Comparison of ENCODE assay signal across 29 cellular contexts in genomic region chr10:123689880-123690279, GRCh38. TPM values are rescaled to one million over a fixed set of nuclear protein-coding genes. Genes with fewer than 3 reads are reported as not detected.
"Had no signal": no experiment of that assay in that cellular context is flagged by ENCODE, and none has a peak within 500 bp of the region (broad histone marks: within the 10 kb centered on the region; RNA-seq: fewer than 3 reads in every experiment).

No MANE protein-coding gene starts in this region.

- H3K36me3 ChIP-seq: left ventricle myocardium inferior, ovary, prostate gland, sigmoid colon, spleen, suprapubic skin, tibial artery, upper lobe of right lung had no signal

- ATAC-seq: left colon; mucosa of descending colon; naive thymus-derived CD4-positive, alpha-beta T cell; natural killer cell treated with Interleukin-12 subunit alpha and Interleukin-12 subunit beta and Interleukin-15 and Interleukin-18, amount 100 ng/mL, for 72 hours; right cardiac atrium; stimulated activated effector memory CD8-positive, alpha-beta T cell treated with anti-CD3 and anti-CD28 coated beads, Interleukin-12 subunit alpha, Interleukin-12 subunit beta, amount 100 ng/mL, for 72 hours; upper lobe of right lung had no signal

- H3K4me1 ChIP-seq: left ventricle myocardium inferior, prostate gland, sigmoid colon, spleen, suprapubic skin, tibial artery, upper lobe of right lung had no signal

- H3K27me3 ChIP-seq: ovary, sigmoid colon, tibial artery had no signal

- H3K4me3 ChIP-seq: hepatocyte, left ventricle myocardium inferior, lung, mucosa of descending colon, ovary, prostate gland, sigmoid colon, spleen, suprapubic skin, thoracic aorta, tibial artery, upper lobe of right lung had no signal

- DNase-seq: kidney; left colon; left ventricle myocardium inferior; mesendoderm; midbrain; mucosa of descending colon; naive thymus-derived CD4-positive, alpha-beta T cell; ovary; retina; right cardiac atrium; sigmoid colon; small intestine; spleen; stimulated activated CD4-positive, alpha-beta T cell treated with anti-CD3 and anti-CD28 coated beads, Interleukin-4, amount 100 ng/mL, for 24 hours; stimulated activated naive CD4-positive, alpha-beta T cell; tibial artery; trophoblast cell; upper lobe of right lung had no signal

- H3K9me3 ChIP-seq: left ventricle myocardium inferior, mucosa of descending colon, ovary, prostate gland, sigmoid colon, spleen, suprapubic skin, thoracic aorta, tibial artery, upper lobe of right lung had no signal

RNA-seq across cellular contexts. Expression of gene GPR26, which starts 23.7 kb away (rescaled TPM):
- total RNA-seq: hepatocyte; kidney; left colon; left ventricle myocardium inferior; lower leg skin; lung; mucosa of descending colon; myocyte; naive thymus-derived CD4-positive, alpha-beta T cell; natural killer cell treated with Interleukin-12 subunit alpha and Interleukin-12 subunit beta and Interleukin-15 and Interleukin-18, amount 100 ng/mL, for 72 hours; omental fat pad; ovary; right cardiac atrium; sigmoid colon; spleen; subcutaneous adipose tissue; suprapubic skin; thoracic aorta; upper lobe of right lung had no signal
- polyA plus RNA-seq: hepatocyte; lung; naive thymus-derived CD4-positive, alpha-beta T cell; ovary; right cardiac atrium; sigmoid colon; small intestine; spleen had no signal
